13 cellular contexts compared by ENCODE assay signal in genomic region chr2:237257471-237257951, GRCh38.
DNase-seq lines count a peak whose midpoint lies in the region; ATAC-seq and TF ChIP-seq lines count a peak whose summit lies in the region.
"Had no signal": no experiment of that assay in that cellular context is flagged by ENCODE, and none has a peak within 500 bp of the region (broad histone marks: within the 10 kb centered on the region; RNA-seq: fewer than 3 reads in every experiment).

No MANE protein-coding gene starts in this region.

- H3K36me3 Mint-ChIP-seq in endodermal cell (ENCODE audit: low read depth) (no peaks in the 10 kb centered on the region), type B pancreatic cell (no peaks in the 10 kb centered on the region), progenitor cell of endocrine pancreas (ENCODE audit: insufficient read depth) (no peaks in the 10 kb centered on the region)

- peaks cover 16% of the 10 kb centered on the region for H3K4me1 ChIP-seq in ovary (ENCODE audit: insufficient read depth)
- H3K4me1 ChIP-seq in endodermal cell (ENCODE audit: control insufficient read depth, insufficient read depth, low read length), result peaks cover 4% of the 10 kb centered on the region

- no peak for TF ChIP-seq EP300 in ovary (IDR thresholded peaks at IDR 0.05)

- H3K27ac ChIP-seq in ovary (peak overlapping the region; percentile 51 to 80), endodermal cell (ENCODE audit: low read depth, low read length) (no peak overlapping the region)

- H3K27me3 Mint-ChIP-seq in endodermal cell (ENCODE audit: insufficient read depth), result no peaks in the 10 kb centered on the region
- no peaks in the 10 kb centered on the region for H3K27me3 Mint-ChIP-seq in type B pancreatic cell
- peaks cover 20% of the 10 kb centered on the region for H3K27me3 Mint-ChIP-seq in progenitor cell of endocrine pancreas

- whole genome bisulfite sequencing in ovary, 3 donors, result 6 to 14% (median 9%) methylated on average over 10 of the region's 10 CpGs
- WGBS in endodermal cell (ENCODE audit: insufficient coverage in 1 of 2, insufficient read length in 1 of 2), 2 experiments, result 54 to 78% methylated on average over 4 to 10 of the region's 10 CpGs

- H3K36me3 ChIP-seq in ovary (no peaks in the 10 kb centered on the region), endodermal cell (ENCODE audit: control insufficient read depth, insufficient read depth, low read length) (no peaks in the 10 kb centered on the region)

- TF ChIP-seq POLR2A in ovary (IDR thresholded peaks at IDR 0.05), result no peak

- H3K27me3 ChIP-seq in ovary, result no peaks in the 10 kb centered on the region
- H3K27me3 ChIP-seq in endodermal cell (ENCODE audit: control insufficient read depth, insufficient read depth, low read length, poor library complexity, severe bottlenecking), result no peaks in the 10 kb centered on the region

- H3K4me3 Mint-ChIP-seq in endodermal cell (no peak overlapping the region), type B pancreatic cell (no peak overlapping the region), progenitor cell of endocrine pancreas (ENCODE audit: low read depth) (no peak overlapping the region)

- H3K9me3 Mint-ChIP-seq in endodermal cell, result no peaks in the 10 kb centered on the region
- no peaks in the 10 kb centered on the region for H3K9me3 Mint-ChIP-seq in type B pancreatic cell
- no peaks in the 10 kb centered on the region for H3K9me3 Mint-ChIP-seq in progenitor cell of endocrine pancreas (ENCODE audit: low read depth)

- H3K4me3 ChIP-seq in ovary (no peak overlapping the region), endodermal cell (ENCODE audit: low read length) (no peak overlapping the region)

- H3K27ac Mint-ChIP-seq in endodermal cell, result no peak overlapping the region
- no peak overlapping the region for H3K27ac Mint-ChIP-seq in type B pancreatic cell
- no peak overlapping the region for H3K27ac Mint-ChIP-seq in progenitor cell of endocrine pancreas

- intact Hi-C loops in Right ventricle myocardium inferior (cut with DNase I) (no loop called here), cardiac septum (cut with DNase I) (no loop called here), ovary (cut with DNase I) (loop anchor here in 2 of 4 donors (5.0 to 10.0 kb wide), 2 partner anchors 65 to 157 kb away; partner anchors contain the start of gene COL6A3 (in 2 of the 2))

- H3K4me1 Mint-ChIP-seq in endodermal cell (peaks cover 2% of the 10 kb centered on the region), type B pancreatic cell (ENCODE audit: unreplicated experiment) (no peaks in the 10 kb centered on the region), progenitor cell of endocrine pancreas (ENCODE audit: low read depth) (no peaks in the 10 kb centered on the region)

- H3K9me3 ChIP-seq in ovary, result no peaks in the 10 kb centered on the region
- no peaks in the 10 kb centered on the region for H3K9me3 ChIP-seq in endodermal cell (ENCODE audit: control insufficient read depth, low read length)

- peak; percentile 66 for ATAC-seq in Right ventricle myocardium inferior

- no peak for TF ChIP-seq CTCF in ovary (IDR thresholded peaks at IDR 0.05)
- TF ChIP-seq CTCF in endodermal cell (conservative IDR thresholded peaks at IDR 0.05), result no peak
- no peak for TF ChIP-seq CTCF in type B pancreatic cell (conservative IDR thresholded peaks at IDR 0.05)
- TF ChIP-seq CTCF in progenitor cell of endocrine pancreas (IDR thresholded peaks at IDR 0.05; ENCODE audit: unreplicated experiment), result no peak

- no peak overlapping the region for H3K9ac ChIP-seq in endodermal cell (ENCODE audit: extremely low read depth, low read length, poor library complexity, severe bottlenecking)

- no peak for DNase-seq in Right ventricle myocardium inferior (ENCODE audit: missing footprints)
- no peak for DNase-seq in cardiac septum (ENCODE audit: low spot score)
- peak; percentile 65 for DNase-seq in fibroblast of gingiva (ENCODE audit: low read depth)
- peak; percentile 58 to 81 (median 75) for DNase-seq in ovary
- no peak for DNase-seq in endodermal cell
- DNase-seq in stimulated activated CD4-positive, alpha-beta T cell treated with anti-CD3 and anti-CD28 coated beads, Interleukin-2, amount 100 ng/mL, for 24 hours, result no peak
- DNase-seq in type B pancreatic cell (ENCODE audit: extremely low spot score, unreplicated experiment), result no peak
- DNase-seq in progenitor cell of endocrine pancreas (ENCODE audit: low spot score, unreplicated experiment), result no peak
- DNase-seq: activated CD4-positive, alpha-beta T cell treated with anti-CD3 and anti-CD28 coated beads, Interleukin-2, amount 50 U/mL, for 1 hour; activated naive CD4-positive, alpha-beta T cell; cortex of kidney; DND-41; NCI-H1048 had no signal

Comparison
In these comparisons a context has a peak if more than half of its experiments do, and no peak if none do; other contexts are left out.
1. DNase-seq: peak in fibroblast of gingiva (single experiment) and ovary (5 of 5); none in Right ventricle myocardium inferior (single experiment), cardiac septum (single experiment), endodermal cell (single experiment), stimulated activated CD4-positive, alpha-beta T cell treated with anti-CD3 and anti-CD28 coated beads, Interleukin-2, amount 100 ng/mL, for 24 hours (0 of 2), type B pancreatic cell (single experiment) and progenitor cell of endocrine pancreas (single experiment).